13 cellular contexts compared by ENCODE assay signal in genomic region chr5:139688712-139689413, GRCh38. TPM values are rescaled to one million over a fixed set of nuclear protein-coding genes. Genes with fewer than 3 reads are reported as not detected.
DNase-seq lines count a peak whose midpoint lies in the region; ATAC-seq and TF ChIP-seq lines count a peak whose summit lies in the region.
"Had no signal": no experiment of that assay in that cellular context is flagged by ENCODE, and none has a peak within 500 bp of the region (broad histone marks: within the 10 kb centered on the region; RNA-seq: fewer than 3 reads in every experiment).

No MANE protein-coding gene starts in this region.

- H3K4me3 ChIP-seq in NT2/D1 (ENCODE audit: insufficient read length, low read depth) (no peak overlapping the region), dorsolateral prefrontal cortex (no peak overlapping the region), psoas muscle (no peak overlapping the region)

- WGBS in psoas muscle, 3 donors = 53 to 68% (median 56%) methylated on average over 8 of the region's 8 CpGs

- no peak for TF ChIP-seq CTCF in dorsolateral prefrontal cortex (IDR thresholded peaks at IDR 0.05 in 54 of 56, conservative IDR thresholded peaks at IDR 0.05 in 2 of 56; ENCODE audit: low read depth in 1 of 56, partially characterized antibody in 56 of 56)
- TF ChIP-seq CTCF in psoas muscle (IDR thresholded peaks at IDR 0.05) = no peak
- no peak for TF ChIP-seq CTCF in RWPE1 (conservative IDR thresholded peaks at IDR 0.05; ENCODE audit: low read depth)
- no peak for TF ChIP-seq CTCF in GM20000 (IDR thresholded peaks at IDR 0.05; ENCODE audit: extremely low read depth, missing control alignments)

- peaks cover 45% of the 10 kb centered on the region for H3K4me1 ChIP-seq in NT2/D1 (ENCODE audit: insufficient read depth, insufficient read length)
- peaks cover 81% of the 10 kb centered on the region for H3K4me1 ChIP-seq in psoas muscle

- H3K27me3 ChIP-seq in NT2/D1 (ENCODE audit: insufficient read depth, insufficient read length) (peaks cover 10% of the 10 kb centered on the region), dorsolateral prefrontal cortex (no peaks in the 10 kb centered on the region), psoas muscle (ENCODE audit: insufficient read depth in 3 of 3, low read length in 2 of 3) (no peaks in the 10 kb centered on the region)

- H3K36me3 ChIP-seq in NT2/D1 (ENCODE audit: insufficient read depth, insufficient read length, low read length) (peaks cover 28% of the 10 kb centered on the region), psoas muscle (ENCODE audit: insufficient read depth in 1 of 2, low read depth in 1 of 2) (peaks cover 0 to 8% of the 10 kb centered on the region in 2 donors)

- intact Hi-C loops in dorsolateral prefrontal cortex (cut with DNase I) (no loop called here), psoas muscle (cut with DNase I) (no loop called here), posterior cingulate gyrus (cut with DNase I) (no loop called here)

- CTCF ChIA-PET in RWPE1 (lab: Yijun Ruan, JAX) = interaction anchor here (0.5 to 6.2 kb wide), 5 partner anchors 18 to 279 kb away, joined by 3 to 125 read pairs (median 3); no protein-coding TSS in a partner anchor

- DNase-seq in Daoy (ENCODE audit: low read depth) = peak; percentile 65
- no peak for DNase-seq in NT2/D1 (ENCODE audit: low read depth, low spot score)
- DNase-seq in dorsolateral prefrontal cortex = no peak
- no peak for DNase-seq in psoas muscle
- DNase-seq in RWPE1 (ENCODE audit: low spot score) = no peak
- no peak for DNase-seq in posterior cingulate gyrus
- no peak for DNase-seq in GM20000 (ENCODE audit: low spot score)
- no peak for DNase-seq in NCI-H1092 treated with DMSO at 0.1 percent for 48 hours (lab: John Stamatoyannopoulos, UW)
- DNase-seq: effector CD8-positive, alpha-beta T cell; left cardiac atrium; NCI-H226; stimulated activated CD4-positive, alpha-beta T cell treated with anti-CD3 and anti-CD28 coated beads, Interleukin-1b, Interleukin-23, amount 100 ng/mL, for 48 hours; stimulated activated naive CD4-positive, alpha-beta T cell had no signal

- H3K9me3 ChIP-seq in NT2/D1 (ENCODE audit: insufficient read depth, low read length) (no peaks in the 10 kb centered on the region), psoas muscle (no peaks in the 10 kb centered on the region)

- H3K27ac ChIP-seq in dorsolateral prefrontal cortex (peak overlapping the region in 58 of 59 donors; percentile 32 to 100 (median 98)), psoas muscle (peak overlapping the region; percentile 94), RWPE1 (no peak overlapping the region)

- peak overlapping the region; percentile 5 for H3K9ac ChIP-seq in NT2/D1 (ENCODE audit: insufficient read length, low read depth)

- POLR2A ChIA-PET in RWPE1 (lab: Yijun Ruan, JAX; ENCODE audit: low non-redundant PET) = no interaction called here

- ATAC-seq in psoas muscle = no peak

RNA-seq across cellular contexts. Expression of gene CXXC5, which starts 40.7 kb away (rescaled TPM):
- 199 and 205 TPM in 2 replicates for total RNA-seq in Daoy (2014; rRNA removed; shearing (Covaris generic))
- total RNA-seq in dorsolateral prefrontal cortex (100 to 1,000 TPM in 83 of 120 experiments, 10 to 100 TPM in 37; 79.1 to 229 (median 108) TPM), psoas muscle (10 to 100 TPM; 31.9 to 88.3 (median 48.5) TPM)
- polyA plus RNA-seq in psoas muscle = 10 to 100 TPM; 24.5 to 48.5 (median 27.0) TPM
